24 cellular contexts compared by ENCODE assay signal in genomic region chr18:75538727-75539126, GRCh38.
A peak's percentile ranks its signal among the peaks of the same experiment; 100 is the strongest.
DNase-seq lines count a peak whose midpoint lies in the region; ATAC-seq and TF ChIP-seq lines count a peak whose summit lies in the region.
"Had no signal": no experiment of that assay in that cellular context is flagged by ENCODE, and none has a peak within 500 bp of the region (broad histone marks: within the 10 kb centered on the region; RNA-seq: fewer than 3 reads in every experiment).

No MANE protein-coding gene starts in this region.

- no peaks in the 10 kb centered on the region for H3K36me3 ChIP-seq in heart left ventricle
- H3K36me3 ChIP-seq: neutrophil had no signal

- ATAC-seq in heart left ventricle (peak; percentile 47 to 96 (median 72)), GM21786 (IDR thresholded peaks at IDR 0.05; ENCODE audit: unreplicated experiment) (no peak), GM19324 (IDR thresholded peaks at IDR 0.05; ENCODE audit: low FRiP score, unreplicated experiment) (no peak)
- ATAC-seq: A549, esophagus mucosa had no signal

- H3K4me3 ChIP-seq in cardiac fibroblast (replicated peaks in 1 of 2; ENCODE audit: low read depth in 2 of 2, low read length in 2 of 2) (no peak overlapping the region), heart left ventricle (no peak overlapping the region)
- H3K4me3 ChIP-seq: A549 had no signal

- H3K27me3 ChIP-seq in heart left ventricle = peaks cover 0 to 8% (median 0%) of the 10 kb centered on the region in 9 donors
- H3K27me3 ChIP-seq: neutrophil had no signal

- no peak overlapping the region for H3K27ac ChIP-seq in heart left ventricle
- H3K27ac ChIP-seq: A549, neutrophil had no signal

- 82 to 87% (median 85%) methylated on average over 2 of the region's 2 CpGs for WGBS in heart left ventricle, 4 donors

- H3K9me3 ChIP-seq in heart left ventricle = no peaks in the 10 kb centered on the region
- H3K9me3 ChIP-seq: A549, neutrophil had no signal

- TF ChIP-seq POLR2A in heart left ventricle (IDR thresholded peaks at IDR 0.05) = no peak

- DNase-seq in A172 (ENCODE audit: low spot score) = peak; percentile 3
- DNase-seq in GM04503 (ENCODE audit: low read depth) = peak; percentile 94
- peak; percentile 56 to 82 for DNase-seq in cardiac fibroblast (ENCODE audit: low read depth in 2 of 2)
- DNase-seq in heart left ventricle = no peak
- DNase-seq in stimulated activated CD4-positive, alpha-beta T cell treated with anti-CD3 and anti-CD28 coated beads, Interleukin-1b, Interleukin-23, amount 100 ng/mL, for 48 hours = no peak
- DNase-seq in stimulated activated CD4-positive, alpha-beta T cell treated with anti-CD3 and anti-CD28 coated beads, Interleukin-4, amount 100 ng/mL, for 4 hours = no peak
- DNase-seq: activated CD4-positive, alpha-beta T cell treated with anti-CD3 and anti-CD28 coated beads, Interleukin-2, amount 50 U/mL, for 4 hours; activated CD8-positive, alpha-beta memory T cell treated with anti-CD3 and anti-CD28 coated beads, Interleukin-2, amount 50 U/mL, for 48 hours; amygdala; CD4-positive, alpha-beta memory T cell; effector CD8-positive, alpha-beta T cell; H7; hippocampal formation; islet precursor cell; KG1; mammary epithelial cell; NCI-H187 treated with DMSO at 0.1 percent for 48 hours; NCI-H226; stimulated activated CD8-positive, alpha-beta memory T cell treated with anti-CD3 and anti-CD28 coated beads, Interleukin-4, amount 100 ng/mL, for 48 hours had no signal

- H3K4me1 ChIP-seq in heart left ventricle = no peaks in the 10 kb centered on the region
- H3K4me1 ChIP-seq: A549 had no signal

- TF ChIP-seq CTCF in cardiac fibroblast (IDR thresholded peaks at IDR 0.05; ENCODE audit: low read depth, low read length) (no peak), heart left ventricle (IDR thresholded peaks at IDR 0.05) (no peak)

- intact Hi-C loops in heart left ventricle (cut with DNase I) = no loop called here

Comparison
In these comparisons a context has a peak if more than half of its experiments do, and no peak if none do; other contexts are left out.
1. DNase-seq: peak in A172 (single experiment), GM04503 (single experiment) and cardiac fibroblast (2 of 2); none in heart left ventricle (0 of 5), stimulated activated CD4-positive, alpha-beta T cell treated with anti-CD3 and anti-CD28 coated beads, Interleukin-1b, Interleukin-23, amount 100 ng/mL, for 48 hours (single experiment) and stimulated activated CD4-positive, alpha-beta T cell treated with anti-CD3 and anti-CD28 coated beads, Interleukin-4, amount 100 ng/mL, for 4 hours (0 of 2).
2. ATAC-seq: peak in heart left ventricle (4 of 4); none in GM21786 (single experiment) and GM19324 (single experiment).